1 cellular context compared by ENCODE assay signal in genomic region chr1:67383999-67384638, GRCh38.
TF ChIP-seq lines count a peak whose summit lies in the region.

No MANE protein-coding gene starts in this region.

TF ChIP-seq in K562, 482 proteins besides CTCF, POLR2A, EP300 and RAD21 (continued from another document):
- TF ChIP-seq, protein P1, sequence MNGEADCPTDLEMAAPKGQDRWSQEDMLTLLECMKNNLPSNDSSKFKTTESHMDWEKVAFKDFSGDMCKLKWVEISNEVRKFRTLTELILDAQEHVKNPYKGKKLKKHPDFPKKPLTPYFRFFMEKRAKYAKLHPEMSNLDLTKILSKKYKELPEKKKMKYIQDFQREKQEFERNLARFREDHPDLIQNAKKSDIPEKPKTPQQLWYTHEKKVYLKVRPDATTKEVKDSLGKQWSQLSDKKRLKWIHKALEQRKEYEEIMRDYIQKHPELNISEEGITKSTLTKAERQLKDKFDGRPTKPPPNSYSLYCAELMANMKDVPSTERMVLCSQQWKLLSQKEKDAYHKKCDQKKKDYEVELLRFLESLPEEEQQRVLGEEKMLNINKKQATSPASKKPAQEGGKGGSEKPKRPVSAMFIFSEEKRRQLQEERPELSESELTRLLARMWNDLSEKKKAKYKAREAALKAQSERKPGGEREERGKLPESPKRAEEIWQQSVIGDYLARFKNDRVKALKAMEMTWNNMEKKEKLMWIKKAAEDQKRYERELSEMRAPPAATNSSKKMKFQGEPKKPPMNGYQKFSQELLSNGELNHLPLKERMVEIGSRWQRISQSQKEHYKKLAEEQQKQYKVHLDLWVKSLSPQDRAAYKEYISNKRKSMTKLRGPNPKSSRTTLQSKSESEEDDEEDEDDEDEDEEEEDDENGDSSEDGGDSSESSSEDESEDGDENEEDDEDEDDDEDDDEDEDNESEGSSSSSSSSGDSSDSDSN (IDR thresholded peaks at IDR 0.05; ENCODE audit: borderline replicate concordance in 1 of 2, low read depth in 2 of 2, low read length in 2 of 2) = no peak
- TF ChIP-seq L3MBTL2 (IDR thresholded peaks at IDR 0.05) = no peak
- TF ChIP-seq ZNF407 (IDR thresholded peaks at IDR 0.05; ENCODE audit: low read depth) = no peak
- peak in 1 of 2 experiments; percentile 88; a peak in 2 of 3 replicates for TF ChIP-seq CBX3 (IDR thresholded peaks at IDR 0.05; ENCODE audit: borderline replicate concordance in 1 of 2, low read length in 2 of 2)
- TF ChIP-seq PRDM10 (IDR thresholded peaks at IDR 0.05; ENCODE audit: partially characterized antibody) = no peak
TF ChIP-seq in K562: peak in this region for 7.
